11 cellular contexts compared by ENCODE assay signal in the genomic region with DNA sequence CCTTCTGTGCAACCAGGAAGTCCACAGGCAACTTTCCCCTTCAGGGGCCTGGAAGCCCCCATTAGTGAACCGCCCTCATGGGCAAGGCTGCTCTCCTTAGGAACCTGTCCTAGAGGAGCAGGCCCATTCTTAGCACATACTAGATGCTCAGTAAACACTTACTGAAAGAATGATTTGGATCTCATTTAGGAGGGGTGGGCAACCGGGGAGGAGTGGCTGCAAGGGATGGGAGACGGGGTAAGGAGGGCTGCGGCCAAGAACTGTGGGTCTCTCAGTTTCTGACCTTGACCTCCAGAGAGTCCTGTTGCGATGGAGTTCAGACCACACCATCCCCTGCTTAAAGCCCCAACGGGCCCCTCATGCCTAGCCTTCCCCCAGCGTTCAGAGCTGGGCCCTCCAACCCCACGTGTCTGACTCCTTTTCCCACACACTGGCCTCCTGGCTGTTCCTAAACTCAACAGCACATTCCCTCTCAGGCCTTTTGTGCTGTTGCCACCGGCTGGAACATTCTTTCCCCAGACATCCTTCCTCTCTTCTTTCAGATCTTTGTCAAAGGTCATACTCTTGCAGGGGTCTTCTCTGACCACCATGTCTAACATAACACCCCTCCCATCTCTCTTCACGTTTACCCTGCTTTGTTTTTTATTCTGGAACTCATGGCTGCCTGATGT. TPM values are rescaled to one million over a fixed set of nuclear protein-coding genes. Genes with fewer than 3 reads are reported as not detected.
"Had no signal": no experiment of that assay in that cellular context is flagged by ENCODE, and none has a peak within 500 bp of the region (broad histone marks: within the 10 kb centered on the region; RNA-seq: fewer than 3 reads in every experiment).

No MANE protein-coding gene starts in this region.

- H3K9me3 ChIP-seq: uterus had no signal

- H3K36me3 Mint-ChIP-seq: activated CD4-positive, alpha-beta memory T cell treated with anti-CD3 and anti-CD28 coated beads for 36 hours; memory B cell had no signal

- H3K27me3 Mint-ChIP-seq: activated CD4-positive, alpha-beta memory T cell treated with anti-CD3 and anti-CD28 coated beads for 36 hours; activated naive CD8-positive, alpha-beta T cell treated with anti-CD3 and anti-CD28 coated beads for 36 hours had no signal

- H3K4me3 ChIP-seq: uterus had no signal

- DNase-seq: activated CD4-positive, alpha-beta memory T cell treated with anti-CD3 and anti-CD28 coated beads for 36 hours; activated CD4-positive, alpha-beta T cell treated with anti-CD3 and anti-CD28 coated beads for 1 hour; activated gamma-delta T cell; activated naive CD8-positive, alpha-beta T cell treated with anti-CD3 and anti-CD28 coated beads for 36 hours; activated T-cell treated with anti-CD3 and anti-CD28 coated beads, Interleukin-2, amount 50 U/mL, for 48 hours; anterior cingulate cortex; endodermal cell; stimulated activated naive B cell treated with anti-CD40 and anti-IgM and Interleukin-4, amounts not matched to agents 10 μg/mL and 1 μg/mL and 100 μg/mL, for 72 hours; T1000; uterus had no signal

- H3K27me3 ChIP-seq: uterus had no signal

- H3K9me3 Mint-ChIP-seq: activated CD4-positive, alpha-beta memory T cell treated with anti-CD3 and anti-CD28 coated beads for 36 hours; activated naive CD8-positive, alpha-beta T cell treated with anti-CD3 and anti-CD28 coated beads for 36 hours; memory B cell; stimulated activated naive B cell treated with anti-CD40 and anti-IgM and Interleukin-4, amounts not matched to agents 10 μg/mL and 1 μg/mL and 100 μg/mL, for 72 hours had no signal

- H3K36me3 ChIP-seq: uterus had no signal

- H3K4me3 Mint-ChIP-seq: activated CD4-positive, alpha-beta memory T cell treated with anti-CD3 and anti-CD28 coated beads for 36 hours; activated naive CD8-positive, alpha-beta T cell treated with anti-CD3 and anti-CD28 coated beads for 36 hours; endodermal cell; memory B cell; stimulated activated naive B cell treated with anti-CD40 and anti-IgM and Interleukin-4, amounts not matched to agents 10 μg/mL and 1 μg/mL and 100 μg/mL, for 72 hours had no signal

- H3K4me1 Mint-ChIP-seq: activated naive CD8-positive, alpha-beta T cell treated with anti-CD3 and anti-CD28 coated beads for 36 hours had no signal

- H3K27ac Mint-ChIP-seq: activated CD4-positive, alpha-beta memory T cell treated with anti-CD3 and anti-CD28 coated beads for 36 hours; activated naive CD8-positive, alpha-beta T cell treated with anti-CD3 and anti-CD28 coated beads for 36 hours; endodermal cell; memory B cell; stimulated activated naive B cell treated with anti-CD40 and anti-IgM and Interleukin-4, amounts not matched to agents 10 μg/mL and 1 μg/mL and 100 μg/mL, for 72 hours had no signal

- H3K27ac ChIP-seq: uterus had no signal

RNA-seq across cellular contexts. Expression of a gene that starts 47.5 kb away (rescaled TPM):
- total RNA-seq: activated naive CD8-positive, alpha-beta T cell treated with anti-CD3 and anti-CD28 coated beads for 36 hours had no signal

RNA-seq across cellular contexts. Expression of a gene that starts 52.2 kb away (rescaled TPM):
- total RNA-seq: activated CD4-positive, alpha-beta memory T cell treated with anti-CD3 and anti-CD28 coated beads for 36 hours; activated naive CD8-positive, alpha-beta T cell treated with anti-CD3 and anti-CD28 coated beads for 36 hours had no signal
